Comparison of ENCODE assay signal across 18 cellular contexts in genomic region chr13:40178130-40178529, GRCh38.
DNase-seq lines count a peak whose midpoint lies in the region; ATAC-seq and TF ChIP-seq lines count a peak whose summit lies in the region.
"Had no signal": no experiment of that assay in that cellular context is flagged by ENCODE, and none has a peak within 500 bp of the region (broad histone marks: within the 10 kb centered on the region; RNA-seq: fewer than 3 reads in every experiment).

No MANE protein-coding gene starts in this region.

- H3K4me1 Mint-ChIP-seq in activated CD4-positive, alpha-beta T cell treated with anti-CD3 and anti-CD28 coated beads for 36 hours = peaks cover 44% of the 10 kb centered on the region
- H3K4me1 Mint-ChIP-seq in activated naive CD8-positive, alpha-beta T cell (ENCODE audit: low read depth) = peaks cover 50% of the 10 kb centered on the region
- H3K4me1 Mint-ChIP-seq in activated naive CD8-positive, alpha-beta T cell treated with anti-CD3 and anti-CD28 coated beads for 36 hours = peaks cover 35% of the 10 kb centered on the region

- H3K4me2 ChIP-seq in GM23248 (ENCODE audit: unreplicated experiment) = no peak overlapping the region

- no peaks in the 10 kb centered on the region for H3K9me2 ChIP-seq in GM23248 (ENCODE audit: insufficient read depth)

- no peaks in the 10 kb centered on the region for H3F3A ChIP-seq in GM23248 (ENCODE audit: insufficient read depth)

- peak; percentile 24 for DNase-seq in activated CD4-positive, alpha-beta T cell treated with anti-CD3 and anti-CD28 coated beads for 36 hours
- no peak for DNase-seq in activated CD4-positive, alpha-beta T cell treated with anti-CD3 and anti-CD28 coated beads, Interleukin-2, amount 50 U/mL, for 4 hours
- DNase-seq in activated naive CD8-positive, alpha-beta T cell treated with anti-CD3 and anti-CD28 coated beads for 36 hours = no peak
- DNase-seq in left lobe of liver (ENCODE audit: low spot score) (no peak), upper lobe of right lung (no peak), GM23248 (no peak)
- DNase-seq: DND-41, MV-4-11, NCI-H1417, NCI-H1930, NCI-H2171 treated with DMSO at 0.1 percent for 48 hours, NCI-H446 treated with DMSO at 0.1 percent for 48 hours, NCI-H774, RPMI8226 had no signal

- H3K27me3 ChIP-seq in upper lobe of right lung = no peaks in the 10 kb centered on the region
- H3K27me3 ChIP-seq in GM23248 (replicated peaks; ENCODE audit: insufficient read depth) = no peaks in the 10 kb centered on the region

- H3K36me3 ChIP-seq in upper lobe of right lung (no peaks in the 10 kb centered on the region), GM23248 (ENCODE audit: low read depth) (no peaks in the 10 kb centered on the region)

- H3K27ac Mint-ChIP-seq in activated CD4-positive, alpha-beta T cell treated with anti-CD3 and anti-CD28 coated beads for 36 hours = peak overlapping the region; percentile 75
- H3K27ac Mint-ChIP-seq in activated naive CD8-positive, alpha-beta T cell = peak overlapping the region; percentile 66
- no peak overlapping the region for H3K27ac Mint-ChIP-seq in activated naive CD8-positive, alpha-beta T cell treated with anti-CD3 and anti-CD28 coated beads for 36 hours

- POLR2A ChIA-PET in activated CD4-positive, alpha-beta T cell treated with anti-CD3 and anti-CD28 coated beads for 36 hours (lab: Charles Lee) = no interaction called here

- H3K4me3 ChIP-seq in upper lobe of right lung = no peak overlapping the region
- H3K4me3 ChIP-seq in GM23248 = no peak overlapping the region
- H3K4me3 ChIP-seq: K562 had no signal

- no peaks in the 10 kb centered on the region for H3K79me2 ChIP-seq in GM23248 (ENCODE audit: insufficient read depth)

- H3K4me3 Mint-ChIP-seq in activated CD4-positive, alpha-beta T cell treated with anti-CD3 and anti-CD28 coated beads for 36 hours = no peak overlapping the region
- H3K4me3 Mint-ChIP-seq in activated naive CD8-positive, alpha-beta T cell = no peak overlapping the region
- H3K4me3 Mint-ChIP-seq in activated naive CD8-positive, alpha-beta T cell treated with anti-CD3 and anti-CD28 coated beads for 36 hours = no peak overlapping the region

- TF ChIP-seq CTCF in upper lobe of right lung (IDR thresholded peaks at IDR 0.05) = no peak

- no peaks in the 10 kb centered on the region for H3K4me1 ChIP-seq in upper lobe of right lung
- 0 out of 2 replicates have a peak, but pooled peaks cover 5% of the 10 kb centered on the region for H3K4me1 ChIP-seq in GM23248 (ENCODE audit: insufficient read depth)

- no peaks in the 10 kb centered on the region for H3K9me3 Mint-ChIP-seq in activated CD4-positive, alpha-beta T cell treated with anti-CD3 and anti-CD28 coated beads for 36 hours (ENCODE audit: low read depth)
- peaks cover 3% of the 10 kb centered on the region for H3K9me3 Mint-ChIP-seq in activated naive CD8-positive, alpha-beta T cell (ENCODE audit: low read depth)
- H3K9me3 Mint-ChIP-seq in activated naive CD8-positive, alpha-beta T cell treated with anti-CD3 and anti-CD28 coated beads for 36 hours = no peaks in the 10 kb centered on the region

- H3K9me3 ChIP-seq in upper lobe of right lung = no peaks in the 10 kb centered on the region
- no peaks in the 10 kb centered on the region for H3K9me3 ChIP-seq in GM23248 (ENCODE audit: low read depth)

- H4K20me1 ChIP-seq in GM23248 (ENCODE audit: insufficient read depth) = no peaks in the 10 kb centered on the region

- H3K27me3 Mint-ChIP-seq in activated CD4-positive, alpha-beta T cell treated with anti-CD3 and anti-CD28 coated beads for 36 hours = no peaks in the 10 kb centered on the region
- no peaks in the 10 kb centered on the region for H3K27me3 Mint-ChIP-seq in activated naive CD8-positive, alpha-beta T cell
- H3K27me3 Mint-ChIP-seq in activated naive CD8-positive, alpha-beta T cell treated with anti-CD3 and anti-CD28 coated beads for 36 hours = no peaks in the 10 kb centered on the region

- no peak overlapping the region for H2AFZ ChIP-seq in GM23248

- intact Hi-C loops in activated CD4-positive, alpha-beta T cell treated with anti-CD3 and anti-CD28 coated beads for 36 hours (cut with DNase I, micrococcal nuclease) = no loop called here
- intact Hi-C loops in upper lobe of right lung (cut with DNase I) = no loop called here

- in situ Hi-C loops in GM23248 (cut with MboI) = no loop called here

- H3K27ac ChIP-seq in upper lobe of right lung = no peak overlapping the region
- H3K27ac ChIP-seq in GM23248 = no peak overlapping the region

- H3K36me3 Mint-ChIP-seq in activated CD4-positive, alpha-beta T cell treated with anti-CD3 and anti-CD28 coated beads for 36 hours (ENCODE audit: low read depth) = no peaks in the 10 kb centered on the region
- H3K36me3 Mint-ChIP-seq in activated naive CD8-positive, alpha-beta T cell = peaks cover 5% of the 10 kb centered on the region
- H3K36me3 Mint-ChIP-seq in activated naive CD8-positive, alpha-beta T cell treated with anti-CD3 and anti-CD28 coated beads for 36 hours = peaks cover 5% of the 10 kb centered on the region

- CTCF ChIA-PET in activated CD4-positive, alpha-beta T cell treated with anti-CD3 and anti-CD28 coated beads for 36 hours (lab: Charles Lee) = interaction anchor here (0.5 to 1.5 kb wide), 2 partner anchors 11 to 226 kb away, joined by 3 to 5 read pairs; no protein-coding TSS in a partner anchor

- 55% methylated on average over 5 of the region's 5 CpGs for WGBS in GM23248 (ENCODE audit: low coverage in 1 of 2, low lambda C conversion rate in 2 of 2, missing lambda C conversion rate in 2 of 2), 2 experiments

- ATAC-seq in activated CD4-positive, alpha-beta T cell treated with anti-CD3 and anti-CD28 coated beads for 36 hours = peak; percentile 31
- ATAC-seq in left lobe of liver (peak; percentile 17), upper lobe of right lung (peak; percentile 28), HG03108 (IDR thresholded peaks at IDR 0.05; ENCODE audit: unreplicated experiment) (no peak)
- ATAC-seq: HCT116, K562 had no signal

- no peak overlapping the region for H3K9ac ChIP-seq in GM23248
